1 cellular context compared by ENCODE assay signal in genomic region chr22:45262195-45262930, GRCh38.
TF ChIP-seq lines count a peak whose summit lies in the region.

No MANE protein-coding gene starts in this region.

TF ChIP-seq in SK-N-SH, 30 proteins besides CTCF, POLR2A, EP300 and RAD21 (continued from another document):
- TF ChIP-seq FOXM1 (IDR thresholded peaks at IDR 0.05; ENCODE audit: low read depth) = no peak
- TF ChIP-seq, protein P1, sequence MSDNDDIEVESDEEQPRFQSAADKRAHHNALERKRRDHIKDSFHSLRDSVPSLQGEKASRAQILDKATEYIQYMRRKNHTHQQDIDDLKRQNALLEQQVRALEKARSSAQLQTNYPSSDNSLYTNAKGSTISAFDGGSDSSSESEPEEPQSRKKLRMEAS (IDR thresholded peaks at IDR 0.05; ENCODE audit: low read depth) = no peak
- no peak for TF ChIP-seq EZH2phosphoT487 (IDR thresholded peaks at IDR 0.05; ENCODE audit: borderline replicate concordance, low read depth)
- no peak for TF ChIP-seq SMC3 (IDR thresholded peaks at IDR 0.05; ENCODE audit: low read depth, low read length)
- TF ChIP-seq FOSL2 (IDR thresholded peaks at IDR 0.05; ENCODE audit: borderline replicate concordance, low read depth) = no peak
- TF ChIP-seq MXI1 (IDR thresholded peaks at IDR 0.05; ENCODE audit: low read depth, low read length) = no peak
- no peak for TF ChIP-seq CHD2 (IDR thresholded peaks at IDR 0.05; ENCODE audit: low read length, partially characterized antibody)
- no peak for TF ChIP-seq ELF1 (IDR thresholded peaks at IDR 0.05)
- TF ChIP-seq GABPA (IDR thresholded peaks at IDR 0.05; ENCODE audit: low read depth) = no peak
- TF ChIP-seq TCF12 (IDR thresholded peaks at IDR 0.05) = no peak
- TF ChIP-seq SIN3A (IDR thresholded peaks at IDR 0.05; ENCODE audit: borderline replicate concordance, low read depth, low read length) = no peak
- TF ChIP-seq, protein P2, sequence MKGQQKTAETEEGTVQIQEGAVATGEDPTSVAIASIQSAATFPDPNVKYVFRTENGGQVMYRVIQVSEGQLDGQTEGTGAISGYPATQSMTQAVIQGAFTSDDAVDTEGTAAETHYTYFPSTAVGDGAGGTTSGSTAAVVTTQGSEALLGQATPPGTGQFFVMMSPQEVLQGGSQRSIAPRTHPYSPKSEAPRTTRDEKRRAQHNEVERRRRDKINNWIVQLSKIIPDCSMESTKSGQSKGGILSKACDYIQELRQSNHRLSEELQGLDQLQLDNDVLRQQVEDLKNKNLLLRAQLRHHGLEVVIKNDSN (IDR thresholded peaks at IDR 0.05; ENCODE audit: borderline replicate concordance, low read depth) = no peak
- TF ChIP-seq, protein P3, sequence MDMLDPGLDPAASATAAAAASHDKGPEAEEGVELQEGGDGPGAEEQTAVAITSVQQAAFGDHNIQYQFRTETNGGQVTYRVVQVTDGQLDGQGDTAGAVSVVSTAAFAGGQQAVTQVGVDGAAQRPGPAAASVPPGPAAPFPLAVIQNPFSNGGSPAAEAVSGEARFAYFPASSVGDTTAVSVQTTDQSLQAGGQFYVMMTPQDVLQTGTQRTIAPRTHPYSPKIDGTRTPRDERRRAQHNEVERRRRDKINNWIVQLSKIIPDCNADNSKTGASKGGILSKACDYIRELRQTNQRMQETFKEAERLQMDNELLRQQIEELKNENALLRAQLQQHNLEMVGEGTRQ (IDR thresholded peaks at IDR 0.05; ENCODE audit: borderline replicate concordance, low read depth, low read length) = no peak
TF ChIP-seq in SK-N-SH: peak in this region for 0.
